ENCODE assay signal across 22 cellular contexts in the genomic region with DNA sequence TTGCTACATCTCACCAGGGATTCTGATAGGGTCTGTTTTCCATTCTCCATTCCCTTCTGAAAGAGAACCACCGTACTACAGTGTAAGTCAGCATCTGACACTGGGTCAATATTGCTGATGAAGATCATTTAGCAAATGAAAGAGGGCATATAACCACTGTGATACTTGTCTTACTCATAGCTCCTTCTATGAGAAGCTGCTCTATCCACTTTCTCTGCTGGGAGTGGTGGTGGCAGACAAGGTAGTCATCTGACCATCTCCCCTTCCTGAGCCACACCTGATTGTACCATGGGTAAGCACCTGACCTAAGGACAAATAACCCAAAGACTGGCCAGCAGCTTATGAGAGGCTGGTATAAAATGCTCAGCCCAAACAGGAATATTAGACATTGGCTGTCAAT.
"Had no signal": no experiment of that assay in that cellular context is flagged by ENCODE, and none has a peak within 500 bp of the region (broad histone marks: within the 10 kb centered on the region; RNA-seq: fewer than 3 reads in every experiment).

No MANE protein-coding gene starts in this region.

- H3K4me1 Mint-ChIP-seq: activated naive CD4-positive, alpha-beta T cell treated with anti-CD3 and anti-CD28 coated beads, Interleukin-2, amount 10 ng/mL, durations not matched to agents 7 days and 5 days; activated naive CD8-positive, alpha-beta T cell treated with anti-CD3 and anti-CD28 coated beads for 36 hours had no signal

- H3K27me3 Mint-ChIP-seq: activated naive CD4-positive, alpha-beta T cell treated with anti-CD3 and anti-CD28 coated beads, Interleukin-2, amount 10 ng/mL, durations not matched to agents 7 days and 5 days; activated naive CD8-positive, alpha-beta T cell treated with anti-CD3 and anti-CD28 coated beads for 36 hours had no signal

- H3K36me3 ChIP-seq: brain microvascular endothelial cell had no signal

- H3K27ac Mint-ChIP-seq: activated CD8-positive, alpha-beta T cell treated with anti-CD3 and anti-CD28 coated beads for 36 hours; activated naive CD4-positive, alpha-beta T cell treated with anti-CD3 and anti-CD28 coated beads, Interleukin-2, amount 10 ng/mL, durations not matched to agents 7 days and 5 days; activated naive CD8-positive, alpha-beta T cell treated with anti-CD3 and anti-CD28 coated beads for 36 hours; activated T-cell treated with anti-CD3 and anti-CD28 coated beads, Interleukin-2, amount 50 U/mL, for 72 hours; activated T-helper 2 cell treated with anti-CD3 and anti-CD28 coated beads, Interferon-gamma antibody, Interleukin-2, Interleukin-4, amounts not matched to agents 10 μg/mL and 5 μg/mL and 100 μg/mL, durations not matched to agents 14 hours and 24 hours and 36 hours; T-helper 1 cell treated with Interleukin-12 subunit alpha and Interleukin-12 subunit beta and Interleukin-4 antibody, amounts not matched to agents 30 μg/mL and 1 μg/mL, for 36 hours had no signal

- H3K27me3 ChIP-seq: brain microvascular endothelial cell had no signal

- H3K36me3 Mint-ChIP-seq: activated naive CD4-positive, alpha-beta T cell treated with anti-CD3 and anti-CD28 coated beads, Interleukin-2, amount 10 ng/mL, durations not matched to agents 7 days and 5 days; activated naive CD8-positive, alpha-beta T cell treated with anti-CD3 and anti-CD28 coated beads for 36 hours; IgD-negative memory B cell had no signal

- H3K9me3 Mint-ChIP-seq: activated CD8-positive, alpha-beta T cell treated with anti-CD3 and anti-CD28 coated beads for 36 hours; activated naive CD4-positive, alpha-beta T cell treated with anti-CD3 and anti-CD28 coated beads, Interleukin-2, amount 10 ng/mL, durations not matched to agents 7 days and 5 days; activated naive CD8-positive, alpha-beta T cell treated with anti-CD3 and anti-CD28 coated beads for 36 hours; activated T-cell treated with anti-CD3 and anti-CD28 coated beads, Interleukin-2, amount 50 U/mL, for 72 hours; activated T-helper 2 cell treated with anti-CD3 and anti-CD28 coated beads, Interferon-gamma antibody, Interleukin-2, Interleukin-4, amounts not matched to agents 10 μg/mL and 5 μg/mL and 100 μg/mL, durations not matched to agents 14 hours and 24 hours and 36 hours; IgD-negative memory B cell; T-helper 1 cell treated with Interleukin-12 subunit alpha and Interleukin-12 subunit beta and Interleukin-4 antibody, amounts not matched to agents 30 μg/mL and 1 μg/mL, for 36 hours had no signal

- ATAC-seq: activated CD4-positive, CD25-positive, alpha-beta regulatory T cell treated with anti-CD3 and anti-CD28 coated beads, Interleukin-2, amount 50 U/mL, for 24 hours; activated CD8-positive, alpha-beta T cell treated with anti-CD3 and anti-CD28 coated beads for 36 hours; activated T-cell treated with anti-CD3 and anti-CD28 coated beads, Interleukin-2, amount 50 U/mL, for 72 hours had no signal

- DNase-seq: activated CD4-positive, alpha-beta T cell treated with anti-CD3 and anti-CD28 coated beads for 4 hours; activated CD8-positive, alpha-beta memory T cell treated with anti-CD3 and anti-CD28 coated beads, Interleukin-2, amount 50 U/mL, for 4 hours; activated CD8-positive, alpha-beta T cell treated with anti-CD3 and anti-CD28 coated beads for 36 hours; activated gamma-delta T cell treated with Interleukin-2 at 50 U/mL for 16 hours; activated naive CD4-positive, alpha-beta T cell treated with anti-CD3 and anti-CD28 coated beads, Interleukin-2, amount 10 ng/mL, durations not matched to agents 7 days and 5 days; activated naive CD8-positive, alpha-beta T cell treated with anti-CD3 and anti-CD28 coated beads for 36 hours; activated T-cell treated with anti-CD3 and anti-CD28 coated beads, Interleukin-2, amount 50 U/mL, for 72 hours; brain microvascular endothelial cell; KG1; NCI-H1092; NCI-H1417; NCI-H1930; NCI-H2171; NCI-H2227 treated with DMSO at 0.1 percent for 48 hours; NCI-H526 treated with DMSO at 0.1 percent for 48 hours; NCI-H82; NK-92 treated with Interleukin-12 subunit alpha and Interleukin-12 subunit beta, amount 100 ng/mL, for 24 hours; SHP77 treated with DMSO at 0.1 percent for 48 hours had no signal

- H3K4me3 Mint-ChIP-seq: activated CD8-positive, alpha-beta T cell treated with anti-CD3 and anti-CD28 coated beads for 36 hours; activated naive CD4-positive, alpha-beta T cell treated with anti-CD3 and anti-CD28 coated beads, Interleukin-2, amount 10 ng/mL, durations not matched to agents 7 days and 5 days; activated naive CD8-positive, alpha-beta T cell treated with anti-CD3 and anti-CD28 coated beads for 36 hours; activated T-cell treated with anti-CD3 and anti-CD28 coated beads, Interleukin-2, amount 50 U/mL, for 72 hours; IgD-negative memory B cell; T-helper 1 cell treated with Interleukin-12 subunit alpha and Interleukin-12 subunit beta and Interleukin-4 antibody, amounts not matched to agents 30 μg/mL and 1 μg/mL, for 36 hours had no signal
